ENCODE assay signal across 8 cellular contexts in the genomic region with DNA sequence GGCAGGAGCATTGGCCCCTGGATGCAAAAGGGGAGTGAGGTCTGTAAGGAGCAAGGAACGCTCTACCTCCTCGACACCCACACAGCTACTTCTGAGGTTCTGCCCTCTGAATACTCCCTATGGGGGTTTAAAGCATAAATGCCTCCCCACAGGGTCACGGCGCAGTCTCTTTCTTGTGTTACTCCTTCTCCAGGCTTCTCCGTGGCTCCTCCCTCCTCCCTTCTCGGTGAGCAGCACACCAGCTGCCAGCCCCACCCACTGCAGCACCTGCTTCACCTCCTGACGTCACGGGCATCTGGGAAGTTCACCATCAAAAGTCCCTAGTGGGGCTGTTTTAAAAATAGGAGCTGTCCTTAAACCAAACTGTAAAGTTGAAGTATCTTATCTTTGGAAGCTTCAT.
A peak's percentile ranks its signal among the peaks of the same experiment; 100 is the strongest.
DNase-seq lines count a peak whose midpoint lies in the region; ATAC-seq and TF ChIP-seq lines count a peak whose summit lies in the region.

No MANE protein-coding gene starts in this region.

- H3K18ac ChIP-seq in mesenchymal stem cell (ENCODE audit: low read depth in 1 of 2, low read length in 2 of 2): no peak overlapping the region

- WGBS in HUES64: 22% methylated on average over 8 of the region's 8 CpGs
- WGBS in mesenchymal stem cell: 21% methylated on average over 8 of the region's 8 CpGs

- no peak overlapping the region for H3K4ac ChIP-seq in mesenchymal stem cell (ENCODE audit: low read depth in 1 of 2, low read length in 2 of 2)

- H2AFZ ChIP-seq in mesenchymal stem cell (ENCODE audit: low read depth, low read length): no peak overlapping the region

- ATAC-seq in left lung (peak; percentile 95), GM21423 (IDR thresholded peaks at IDR 0.05; ENCODE audit: unreplicated experiment) (no peak)

- peaks cover 3 to 6% (median 5%) of the 10 kb centered on the region in 4 donors for H3K4me1 Mint-ChIP-seq in CD4-positive, alpha-beta memory T cell

- no peak overlapping the region for H2AK5ac ChIP-seq in mesenchymal stem cell (ENCODE audit: low read length, severe bottlenecking)

- no peaks in the 10 kb centered on the region for H3K79me1 ChIP-seq in mesenchymal stem cell (replicated peaks; ENCODE audit: low read length, poor library complexity, severe bottlenecking)

- peaks cover 8 to 11% of the 10 kb centered on the region in 2 donors for H3K27me3 Mint-ChIP-seq in CD4-positive, alpha-beta memory T cell

- POLR2A ChIA-PET in CD4-positive, alpha-beta memory T cell (lab: Charles Lee; ENCODE audit: partially characterized antibody): no interaction called here

- H3K9ac ChIP-seq in HUES64 (ENCODE audit: low read depth, low read length) (no peak overlapping the region), mesenchymal stem cell (ENCODE audit: low read length) (no peak overlapping the region)

- peaks cover 4% of the 10 kb centered on the region for H3K4me1 ChIP-seq in CD4-positive, alpha-beta memory T cell (ENCODE audit: insufficient read depth, low read length)
- H3K4me1 ChIP-seq in HUES64 (ENCODE audit: insufficient read depth, low read length) (0 out of 2 replicates have a peak, but pooled peaks cover 3% of the 10 kb centered on the region), left lung (peaks cover 0 to 2% of the 10 kb centered on the region in 2 donors), mesenchymal stem cell (ENCODE audit: control insufficient read depth, insufficient read depth, low read depth, low read length) (peaks cover 9% of the 10 kb centered on the region)

- no peaks in the 10 kb centered on the region for H3K36me3 Mint-ChIP-seq in CD4-positive, alpha-beta memory T cell

- H3K36me3 ChIP-seq in CD4-positive, alpha-beta memory T cell (ENCODE audit: insufficient read depth, low read length): no peaks in the 10 kb centered on the region
- H3K36me3 ChIP-seq in HUES64 (ENCODE audit: insufficient read depth, low read length) (no peaks in the 10 kb centered on the region), WERI-Rb-1 (no peaks in the 10 kb centered on the region), left lung (no peaks in the 10 kb centered on the region), mesenchymal stem cell (ENCODE audit: control insufficient read depth in 1 of 2, insufficient read depth in 2 of 2, low read depth in 1 of 2, low read length in 2 of 2) (no peaks in the 10 kb centered on the region)

- H3K4me2 ChIP-seq in mesenchymal stem cell (ENCODE audit: low read length, poor library complexity, severe bottlenecking): no peak overlapping the region

- CTCF ChIA-PET in CD4-positive, alpha-beta memory T cell (lab: Charles Lee; ENCODE audit: partially characterized antibody): interaction anchor here (1.0 to 1.3 kb wide), 2 partner anchors 12 to 509 kb away, joined by 3 to 4 read pairs; no protein-coding TSS in a partner anchor

- no peak overlapping the region for H4K91ac ChIP-seq in mesenchymal stem cell (ENCODE audit: low read length)

- no peak overlapping the region for H2BK120ac ChIP-seq in mesenchymal stem cell (ENCODE audit: low read depth, low read length)

- no peak overlapping the region for H3K14ac ChIP-seq in mesenchymal stem cell (ENCODE audit: low read length in 2 of 2)

- peak; percentile 32 to 78 (median 48) for DNase-seq in CD4-positive, alpha-beta memory T cell
- DNase-seq in WERI-Rb-1 (peak; percentile 58), left lung (peak in 1 of 2 donors; percentile 78), KG1 (lab: John Stamatoyannopoulos, UW) (no peak), G401 (ENCODE audit: low spot score) (no peak), mesenchymal stem cell (no peak)

- in situ Hi-C loops in G401 (cut with HindIII; ENCODE audit: low sequenced_read_pairs): no loop called here

- no peak overlapping the region for H4K8ac ChIP-seq in mesenchymal stem cell (ENCODE audit: low read length)

- no peak overlapping the region for H3K27ac ChIP-seq in CD4-positive, alpha-beta memory T cell (ENCODE audit: low read depth, low read length)
- H3K27ac ChIP-seq in HUES64 (ENCODE audit: low read depth, low read length) (no peak overlapping the region), WERI-Rb-1 (no peak overlapping the region), left lung (no peak overlapping the region), mesenchymal stem cell (ENCODE audit: low read length, poor library complexity, severe bottlenecking) (no peak overlapping the region)

- no peaks in the 10 kb centered on the region for H3K9me3 ChIP-seq in CD4-positive, alpha-beta memory T cell (ENCODE audit: control insufficient read depth in 1 of 2, low read length in 2 of 2)
- H3K9me3 ChIP-seq in HUES64 (ENCODE audit: insufficient read depth, low read depth, low read length) (no peaks in the 10 kb centered on the region), WERI-Rb-1 (ENCODE audit: severe bottlenecking) (no peaks in the 10 kb centered on the region), left lung (no peaks in the 10 kb centered on the region), mesenchymal stem cell (ENCODE audit: control insufficient read depth, low read length) (no peaks in the 10 kb centered on the region)

- no peak overlapping the region for H2BK15ac ChIP-seq in mesenchymal stem cell (ENCODE audit: low read depth, poor library complexity, severe bottlenecking)

- TF ChIP-seq CTCF in WERI-Rb-1 (IDR thresholded peaks at IDR 0.05; ENCODE audit: low read depth, low read length) (no peak), left lung (IDR thresholded peaks at IDR 0.05) (no peak)

- H3K23ac ChIP-seq in mesenchymal stem cell (ENCODE audit: low read length in 2 of 2): no peak overlapping the region

- H3K27me3 ChIP-seq in CD4-positive, alpha-beta memory T cell (ENCODE audit: insufficient read depth, low read length): no peaks in the 10 kb centered on the region
- H3K27me3 ChIP-seq in HUES64 (ENCODE audit: insufficient read depth, low read length) (no peaks in the 10 kb centered on the region), WERI-Rb-1 (ENCODE audit: insufficient read depth, low read depth, severe bottlenecking) (no peaks in the 10 kb centered on the region), left lung (peaks cover 0 to 6% of the 10 kb centered on the region in 2 donors), mesenchymal stem cell (ENCODE audit: control insufficient read depth in 1 of 2, insufficient read depth in 1 of 2, low read length in 2 of 2) (peaks cover 0 to 32% of the 10 kb centered on the region in 2 experiments)

- H3K4me3 Mint-ChIP-seq in CD4-positive, alpha-beta memory T cell: no peak overlapping the region

- no peak overlapping the region for H2BK5ac ChIP-seq in mesenchymal stem cell (ENCODE audit: low read depth, low read length, poor library complexity, severe bottlenecking)

- no peak overlapping the region for H3K4me3 ChIP-seq in CD4-positive, alpha-beta memory T cell (ENCODE audit: low read length in 2 of 2)
- H3K4me3 ChIP-seq in HUES64 (ENCODE audit: low read length) (peak overlapping the region; percentile 15; the same call in 1 of the 2 replicates), WERI-Rb-1 (ENCODE audit: low read depth, low read length) (no peak overlapping the region), left lung (no peak overlapping the region), mesenchymal stem cell (ENCODE audit: insufficient read depth in 1 of 2, low read depth in 1 of 2, low read length in 2 of 2) (no peak overlapping the region)

- no peak overlapping the region for H2BK12ac ChIP-seq in mesenchymal stem cell (ENCODE audit: low read length in 2 of 2)

- intact Hi-C loops in CD4-positive, alpha-beta memory T cell (cut with micrococcal nuclease): no loop called here
- intact Hi-C loops in left lung (cut with DNase I): no loop called here

- no peaks in the 10 kb centered on the region for H3K9me3 Mint-ChIP-seq in CD4-positive, alpha-beta memory T cell

- H3K27ac Mint-ChIP-seq in CD4-positive, alpha-beta memory T cell: peak overlapping the region in 2 of 7 donors; percentile 74 to 81

Comparison
In these comparisons a context has a peak if more than half of its experiments do, and no peak if none do; other contexts are left out.
1. DNase-seq: peak in CD4-positive, alpha-beta memory T cell (5 of 5) and WERI-Rb-1 (single experiment); none in KG1 (single experiment), G401 (single experiment) and mesenchymal stem cell (single experiment).